In the genomic region with DNA sequence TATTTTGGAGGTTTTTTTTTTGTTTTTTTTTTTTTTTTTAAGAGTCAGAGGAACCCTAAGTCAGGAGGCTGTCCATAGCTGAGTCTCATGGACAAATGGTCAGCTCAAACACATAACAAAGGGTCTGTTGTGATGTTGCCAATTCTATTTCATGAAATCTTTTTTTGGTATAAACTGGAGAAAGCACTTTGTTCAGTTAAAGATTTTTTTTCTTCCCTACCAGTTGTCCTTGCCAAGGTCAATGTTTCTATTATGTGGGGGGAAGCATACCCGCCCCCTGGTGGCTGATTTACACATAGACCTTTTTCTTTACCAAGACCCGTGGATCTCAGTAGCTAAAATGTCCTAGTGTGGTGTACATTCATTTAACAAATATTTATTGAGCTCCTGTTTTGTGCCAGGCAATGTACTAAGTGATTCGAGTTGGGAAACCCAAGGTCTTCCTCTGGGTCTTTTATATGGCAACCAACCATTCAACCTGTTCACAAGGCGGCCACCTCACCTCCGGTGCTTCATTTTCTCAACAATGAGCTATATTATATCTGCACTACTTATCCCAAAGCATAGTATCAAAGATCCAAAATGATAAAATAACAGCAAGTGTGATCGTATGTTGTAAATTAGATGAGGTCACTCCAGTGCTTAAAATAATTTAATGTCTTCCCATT, we compare ENCODE assay signal across 8 cellular contexts.
A peak's percentile ranks its signal among the peaks of the same experiment; 100 is the strongest.
DNase-seq lines count a peak whose midpoint lies in the region; TF ChIP-seq lines count a peak whose summit lies in the region.

No MANE protein-coding gene starts in this region.

- TF ChIP-seq CTCF in VCaP (conservative IDR thresholded peaks at IDR 0.05) = peak; percentile 66
- TF ChIP-seq CTCF in retinal pigment epithelial cell (conservative IDR thresholded peaks at IDR 0.05; ENCODE audit: low read depth, low read length) = peak; percentile 76

- H3K4me3 ChIP-seq in retinal pigment epithelial cell (ENCODE audit: low read length) = no peak overlapping the region

- no peak overlapping the region for H3K27ac ChIP-seq in VCaP

- peak; percentile 3 for DNase-seq in NCI-H1092 treated with DMSO at 0.1 percent for 48 hours (lab: John Stamatoyannopoulos, UW)
- DNase-seq in NCI-H1092 (lab: John Stamatoyannopoulos, UW) = no peak
- DNase-seq in GM19240 (ENCODE audit: insufficient read length, low spot score) = peak; percentile 43
- DNase-seq in M059J (ENCODE audit: low read depth) = peak; percentile 51
- peak; percentile 70 for DNase-seq in globus pallidus (ENCODE audit: low spot score)
- peak; percentile 18 for DNase-seq in retinal pigment epithelial cell (ENCODE audit: low read depth)
- no peak for DNase-seq in GDM1 (lab: John Stamatoyannopoulos, UW)

Comparison
In these comparisons a context has a peak if more than half of its experiments do, and no peak if none do; other contexts are left out.
1. DNase-seq: peak in NCI-H1092 treated with DMSO at 0.1 percent for 48 hours (single experiment), GM19240 (single experiment), M059J (single experiment), globus pallidus (single experiment) and retinal pigment epithelial cell (single experiment); none in NCI-H1092 (single experiment) and GDM1 (single experiment).